18 cellular contexts compared by ENCODE assay signal in genomic region chr11:101478587-101479375, GRCh38.
DNase-seq lines count a peak whose midpoint lies in the region; ATAC-seq and TF ChIP-seq lines count a peak whose summit lies in the region.
"Had no signal": no experiment of that assay in that cellular context is flagged by ENCODE, and none has a peak within 500 bp of the region (broad histone marks: within the 10 kb centered on the region; RNA-seq: fewer than 3 reads in every experiment).

No MANE protein-coding gene starts in this region.

- 67% methylated on average over 13 of the region's 13 CpGs for WGBS in esophagus muscularis mucosa

- peaks cover 2% of the 10 kb centered on the region for H3K27me3 Mint-ChIP-seq in neural progenitor cell (ENCODE audit: insufficient read depth, low read depth)

- H2AFZ ChIP-seq in neural progenitor cell (replicated peaks), result peak overlapping the region; percentile 43

- TF ChIP-seq EP300 in esophagus muscularis mucosa (IDR thresholded peaks at IDR 0.05), result no peak

- no peak overlapping the region for H3K9ac ChIP-seq in NT2/D1 (ENCODE audit: insufficient read length, low read depth)
- H3K9ac ChIP-seq in neural progenitor cell, result no peak overlapping the region
- H3K9ac ChIP-seq in colonic mucosa (ENCODE audit: low read depth in 2 of 2, low read length in 2 of 2), result no peak overlapping the region

- H3K4me1 ChIP-seq in BE2C, result no peaks in the 10 kb centered on the region
- no peaks in the 10 kb centered on the region for H3K4me1 ChIP-seq in NT2/D1 (ENCODE audit: insufficient read depth, insufficient read length)
- peaks cover 0 to 17% (median 12%) of the 10 kb centered on the region in 4 donors for H3K4me1 ChIP-seq in esophagus muscularis mucosa
- no peaks in the 10 kb centered on the region for H3K4me1 ChIP-seq in neural progenitor cell
- no peaks in the 10 kb centered on the region for H3K4me1 ChIP-seq in colonic mucosa
- H3K4me1 ChIP-seq: A549, tibial artery had no signal

- H3K36me3 ChIP-seq in BE2C, result no peaks in the 10 kb centered on the region
- H3K36me3 ChIP-seq in NT2/D1 (ENCODE audit: insufficient read depth, insufficient read length, low read length), result no peaks in the 10 kb centered on the region
- peaks cover 0 to 21% (median 2%) of the 10 kb centered on the region in 4 donors for H3K36me3 ChIP-seq in esophagus muscularis mucosa
- no peaks in the 10 kb centered on the region for H3K36me3 ChIP-seq in neural progenitor cell
- no peaks in the 10 kb centered on the region for H3K36me3 ChIP-seq in colonic mucosa
- H3K36me3 ChIP-seq: tibial artery had no signal

- no peaks in the 10 kb centered on the region for H3K36me3 Mint-ChIP-seq in neural progenitor cell
- H3K36me3 Mint-ChIP-seq: CD14-positive monocyte had no signal

- DNase-seq in BE2C (peak; percentile 7), NT2/D1 (ENCODE audit: low read depth, low spot score) (peak; percentile 20), esophagus muscularis mucosa (ENCODE audit: extremely low spot score) (no peak), neural progenitor cell (ENCODE audit: low spot score) (peak; percentile 16), colonic mucosa (no peak), DMS153 (lab: John Stamatoyannopoulos, UW) (no peak)
- DNase-seq in central memory CD4-positive, alpha-beta T cell, result no peak
- DNase-seq: activated effector memory CD4-positive, alpha-beta T cell treated with anti-CD3 and anti-CD28 coated beads, Interleukin-2, amount 50 U/mL, for 16 hours; DMS53; Kasumi-1; NCI-H510A treated with DMSO at 0.1 percent for 48 hours; OCI-M1; posterior cingulate gyrus; T1000; tibial artery had no signal

- intact Hi-C loops in esophagus muscularis mucosa (cut with DNase I), result no loop called here
- intact Hi-C loops in colonic mucosa (cut with DNase I), result no loop called here

- no peak overlapping the region for H3K4me2 ChIP-seq in neural progenitor cell
- H3K4me2 ChIP-seq: A549 had no signal

- ATAC-seq in HG03439 (IDR thresholded peaks at IDR 0.05; ENCODE audit: unreplicated experiment), result no peak
- ATAC-seq: A549 had no signal

- H3K4me3 ChIP-seq in BE2C (ENCODE audit: low read depth, low read length) (no peak overlapping the region), NT2/D1 (ENCODE audit: insufficient read length, low read depth) (no peak overlapping the region), esophagus muscularis mucosa (no peak overlapping the region), neural progenitor cell (no peak overlapping the region), colonic mucosa (no peak overlapping the region)
- H3K4me3 ChIP-seq: A549, tibial artery had no signal

- H3K4me1 Mint-ChIP-seq in neural progenitor cell, result no peaks in the 10 kb centered on the region
- H3K4me1 Mint-ChIP-seq: CD14-positive monocyte had no signal

- peaks cover 5% of the 10 kb centered on the region for H3F3A ChIP-seq in neural progenitor cell (ENCODE audit: low read depth)

- H3K9me3 Mint-ChIP-seq in neural progenitor cell, result no peaks in the 10 kb centered on the region

- no peaks in the 10 kb centered on the region for H4K20me1 ChIP-seq in neural progenitor cell (ENCODE audit: low read depth)

- H3K4me3 Mint-ChIP-seq in neural progenitor cell, result no peak overlapping the region
- H3K4me3 Mint-ChIP-seq: CD14-positive monocyte had no signal

- peak overlapping the region in 3 of 4 donors; percentile 6 to 48 (median 40) for H3K27ac ChIP-seq in esophagus muscularis mucosa (replicated peaks in 1 of 4)
- no peak overlapping the region for H3K27ac ChIP-seq in neural progenitor cell
- H3K27ac ChIP-seq in colonic mucosa, result no peak overlapping the region
- H3K27ac ChIP-seq: A549, tibial artery had no signal

- H3K27ac Mint-ChIP-seq in neural progenitor cell, result no peak overlapping the region

- H3K27me3 ChIP-seq in BE2C (no peaks in the 10 kb centered on the region), NT2/D1 (ENCODE audit: insufficient read depth, insufficient read length) (no peaks in the 10 kb centered on the region), esophagus muscularis mucosa (no peaks in the 10 kb centered on the region), neural progenitor cell (no peaks in the 10 kb centered on the region), colonic mucosa (no peaks in the 10 kb centered on the region)
- H3K27me3 ChIP-seq: tibial artery had no signal

- TF ChIP-seq POLR2A in esophagus muscularis mucosa (IDR thresholded peaks at IDR 0.05; ENCODE audit: low read depth), result no peak

- TF ChIP-seq CTCF in BE2C (IDR thresholded peaks at IDR 0.05; ENCODE audit: low read depth, low read length) (no peak), esophagus muscularis mucosa (IDR thresholded peaks at IDR 0.05) (no peak), neural progenitor cell (IDR thresholded peaks at IDR 0.05) (no peak), colonic mucosa (IDR thresholded peaks at IDR 0.05) (no peak)

- no peaks in the 10 kb centered on the region for H3K79me2 ChIP-seq in neural progenitor cell (ENCODE audit: low read depth)

- H3K9me3 ChIP-seq in BE2C (no peaks in the 10 kb centered on the region), NT2/D1 (ENCODE audit: insufficient read depth, low read length) (no peaks in the 10 kb centered on the region), esophagus muscularis mucosa (no peaks in the 10 kb centered on the region), neural progenitor cell (ENCODE audit: low read depth) (no peaks in the 10 kb centered on the region), colonic mucosa (no peaks in the 10 kb centered on the region)
- H3K9me3 ChIP-seq: A549, tibial artery had no signal

Comparison
In these comparisons a context has a peak if more than half of its experiments do, and no peak if none do; other contexts are left out.
1. DNase-seq: peak in BE2C (single experiment), NT2/D1 (single experiment) and neural progenitor cell (single experiment); none in esophagus muscularis mucosa (single experiment), colonic mucosa (single experiment), central memory CD4-positive, alpha-beta T cell (single experiment) and DMS153 (single experiment).
2. H3K27ac ChIP-seq: peak in esophagus muscularis mucosa (3 of 4); none in neural progenitor cell (single experiment) and colonic mucosa (single experiment).